ENCODE assay signal across 15 cellular contexts in the genomic region with DNA sequence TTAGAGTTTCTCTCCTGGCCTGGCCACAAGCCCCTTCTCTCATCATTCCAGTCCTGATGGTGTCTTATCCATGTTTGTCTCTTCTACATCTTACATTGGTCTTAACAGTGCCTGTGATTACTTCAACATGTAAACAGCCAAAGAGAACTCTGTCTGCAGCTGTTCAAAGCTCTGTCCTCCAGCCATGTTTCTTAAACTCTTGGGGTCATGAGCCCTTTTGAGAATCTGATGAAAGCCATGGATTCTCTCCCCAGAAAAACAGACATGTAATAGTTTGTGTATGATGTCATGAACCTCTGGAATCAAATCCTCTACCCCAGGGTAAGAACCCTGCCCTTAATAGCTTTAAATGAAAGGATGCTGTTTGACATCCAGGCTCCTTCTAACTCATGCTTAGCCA. TPM values are rescaled to one million over a fixed set of nuclear protein-coding genes. Genes with fewer than 3 reads are reported as not detected.
"Had no signal": no experiment of that assay in that cellular context is flagged by ENCODE, and none has a peak within 500 bp of the region (broad histone marks: within the 10 kb centered on the region; RNA-seq: fewer than 3 reads in every experiment).

No MANE protein-coding gene starts in this region.

- H3K4me3 ChIP-seq: pancreas, SJCRH30, tibial nerve had no signal

- H3K27ac ChIP-seq: pancreas, SJCRH30, WERI-Rb-1 had no signal

- DNase-seq: activated CD4-positive, alpha-beta T cell treated with anti-CD3 and anti-CD28 coated beads for 36 hours; activated CD8-positive, alpha-beta T cell treated with anti-CD3 and anti-CD28 coated beads for 36 hours; activated naive CD4-positive, alpha-beta T cell treated with anti-CD3 and anti-CD28 coated beads for 36 hours; caudate nucleus; cortex of kidney; effector memory CD4-positive, alpha-beta T cell; immature natural killer cell; left colon; mammary epithelial cell; pancreas; SJCRH30; small intestine; T1000; WERI-Rb-1 had no signal

- H3K4me1 ChIP-seq: SJCRH30 had no signal

- H3K9me3 ChIP-seq: pancreas, SJCRH30, tibial nerve had no signal

- H3K27me3 ChIP-seq: pancreas, SJCRH30, tibial nerve had no signal

- FAIRE-seq: pancreas, small intestine had no signal

- H3K36me3 ChIP-seq: pancreas, SJCRH30, tibial nerve, WERI-Rb-1 had no signal

- ATAC-seq: activated CD4-positive, alpha-beta T cell treated with anti-CD3 and anti-CD28 coated beads for 36 hours; activated CD8-positive, alpha-beta T cell treated with anti-CD3 and anti-CD28 coated beads for 36 hours; left colon had no signal

RNA-seq across cellular contexts. Expression of gene MAMDC2, which starts 30.1 kb away (rescaled TPM):
- total RNA-seq: activated CD4-positive, alpha-beta T cell treated with anti-CD3 and anti-CD28 coated beads for 36 hours; activated CD8-positive, alpha-beta T cell treated with anti-CD3 and anti-CD28 coated beads for 36 hours; activated naive CD4-positive, alpha-beta T cell treated with anti-CD3 and anti-CD28 coated beads for 36 hours had no signal
